In the genomic region with DNA sequence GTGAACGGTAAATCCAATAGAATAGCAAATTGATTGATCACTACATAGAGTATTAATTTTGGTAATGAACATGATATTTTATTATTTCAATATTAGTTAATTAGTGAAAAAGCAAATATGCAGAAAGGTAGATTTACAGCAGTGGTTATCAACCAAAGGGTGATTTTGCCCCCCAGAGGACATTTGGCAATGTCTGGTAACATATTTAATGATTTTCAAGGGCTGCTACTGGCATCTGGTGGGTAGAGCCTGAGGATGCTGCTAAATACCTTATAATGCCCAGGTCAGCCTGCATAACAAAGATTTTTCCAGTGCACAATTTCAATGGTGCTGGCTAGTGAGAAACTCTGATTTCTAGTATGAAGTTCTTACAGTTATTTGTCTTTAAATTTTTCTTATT, we compare ENCODE assay signal across 19 cellular contexts.
DNase-seq lines count a peak whose midpoint lies in the region.
"Had no signal": no experiment of that assay in that cellular context is flagged by ENCODE, and none has a peak within 500 bp of the region (broad histone marks: within the 10 kb centered on the region; RNA-seq: fewer than 3 reads in every experiment).

No MANE protein-coding gene starts in this region.

- H3K14ac ChIP-seq in trophoblast cell (ENCODE audit: low read length) = no peak overlapping the region

- no peak overlapping the region for H3K4me2 ChIP-seq in trophoblast cell (ENCODE audit: low read length)

- H3K36me3 ChIP-seq in trophoblast cell (ENCODE audit: control insufficient read depth in 1 of 2, insufficient read depth in 2 of 2, low read length in 2 of 2) = no peaks in the 10 kb centered on the region
- H3K36me3 ChIP-seq: ascending aorta, upper lobe of left lung had no signal

- no peak overlapping the region for H2BK5ac ChIP-seq in trophoblast cell (ENCODE audit: low read depth, low read length, poor library complexity)

- H2AFZ ChIP-seq in trophoblast cell (ENCODE audit: insufficient read depth, low read length, poor library complexity) = no peak overlapping the region
- H2AFZ ChIP-seq: parathyroid adenoma had no signal

- H4K91ac ChIP-seq in trophoblast cell (ENCODE audit: low read depth, low read length) = no peak overlapping the region

- no peaks in the 10 kb centered on the region for H3K79me2 ChIP-seq in trophoblast cell (ENCODE audit: control insufficient read depth, insufficient read depth, low read length, poor library complexity)
- H3K79me2 ChIP-seq: parathyroid adenoma had no signal

- H3K18ac ChIP-seq in trophoblast cell (ENCODE audit: low read length) = no peak overlapping the region

- no peak overlapping the region for H3K23ac ChIP-seq in trophoblast cell (ENCODE audit: low read length)

- H2BK12ac ChIP-seq in trophoblast cell (ENCODE audit: low read length) = no peak overlapping the region

- no peak overlapping the region for H3K4ac ChIP-seq in trophoblast cell (ENCODE audit: low read depth, low read length)

- no peak overlapping the region for H4K12ac ChIP-seq in trophoblast cell (ENCODE audit: low read depth, low read length)

- H3K9me3 ChIP-seq in trophoblast cell (ENCODE audit: insufficient read depth, low read depth, low read length) = no peaks in the 10 kb centered on the region
- H3K9me3 ChIP-seq: ascending aorta, upper lobe of left lung had no signal

- no peak overlapping the region for H3K4me3 ChIP-seq in trophoblast cell (ENCODE audit: low read depth, low read length)
- H3K4me3 ChIP-seq: ascending aorta, upper lobe of left lung had no signal

- H3K9ac ChIP-seq in trophoblast cell (ENCODE audit: low read length) = no peak overlapping the region
- H3K9ac ChIP-seq: parathyroid adenoma had no signal

- no peak overlapping the region for H4K8ac ChIP-seq in trophoblast cell (ENCODE audit: low read depth, low read length)

- peak; percentile 49 for DNase-seq in DMS53 (lab: John Stamatoyannopoulos, UW)
- DNase-seq in DMS53 treated with DMSO at 0.1 percent for 48 hours (lab: John Stamatoyannopoulos, UW; ENCODE audit: unreplicated experiment) = no peak
- DNase-seq in HT1080 (ENCODE audit: low read depth) = peak; percentile 1
- DNase-seq in NCI-H69 (lab: John Stamatoyannopoulos, UW) = peak; percentile 84
- DNase-seq in globus pallidus (ENCODE audit: low spot score) = peak; percentile 10
- no peak for DNase-seq in trophoblast cell
- DNase-seq in posterior cingulate gyrus = no peak
- DNase-seq in SHP77 treated with DMSO at 0.1 percent for 48 hours (lab: John Stamatoyannopoulos, UW) = no peak
- DNase-seq: 8988T; activated CD4-positive, alpha-beta T cell treated with anti-CD3 and anti-CD28 coated beads, Interleukin-2, amount 50 U/mL, for 1 hour; central memory CD4-positive, alpha-beta T cell; immature natural killer cell; NCI-H1694; NCI-H774; stimulated activated CD8-positive, alpha-beta memory T cell treated with anti-CD3 and anti-CD28 coated beads, Interleukin-4, amount 100 ng/mL, for 48 hours; upper lobe of left lung had no signal

- no peak overlapping the region for H3K27ac ChIP-seq in trophoblast cell (ENCODE audit: low read depth, low read length)
- H3K27ac ChIP-seq: ascending aorta, epithelial cell of prostate, parathyroid adenoma, upper lobe of left lung had no signal

- no peak overlapping the region for H2AK5ac ChIP-seq in trophoblast cell (ENCODE audit: low read length)

- no peaks in the 10 kb centered on the region for H3K27me3 ChIP-seq in trophoblast cell (ENCODE audit: insufficient read depth, low read length)
- H3K27me3 ChIP-seq: ascending aorta, upper lobe of left lung had no signal

- WGBS in trophoblast cell (ENCODE audit: extremely low coverage, insufficient coverage, insufficient read length) = no CpG with 5 or more reads among the region's 1 CpG

- H2BK120ac ChIP-seq in trophoblast cell (ENCODE audit: insufficient read depth, low read length, poor library complexity) = no peak overlapping the region

- H3K79me1 ChIP-seq in trophoblast cell (ENCODE audit: low read length) = no peaks in the 10 kb centered on the region

- intact Hi-C loops in posterior cingulate gyrus (cut with DNase I) = no loop called here

- H3K4me1 ChIP-seq in trophoblast cell (ENCODE audit: control insufficient read depth in 1 of 2, insufficient read depth in 2 of 2, low read length in 2 of 2) = no peaks in the 10 kb centered on the region
- H3K4me1 ChIP-seq: ascending aorta, parathyroid adenoma, upper lobe of left lung had no signal

Comparison
In these comparisons a context has a peak if more than half of its experiments do, and no peak if none do; other contexts are left out.
1. DNase-seq: peak in DMS53 (single experiment), HT1080 (single experiment), NCI-H69 (single experiment) and globus pallidus (single experiment); none in DMS53 treated with DMSO at 0.1 percent for 48 hours (single experiment), trophoblast cell (0 of 2), posterior cingulate gyrus (0 of 10) and SHP77 treated with DMSO at 0.1 percent for 48 hours (single experiment).